1 cellular context compared by ENCODE assay signal in genomic region chr3:16516695-16517481, GRCh38.
TF ChIP-seq lines count a peak whose summit lies in the region.

No MANE protein-coding gene starts in this region.

TF ChIP-seq in GM12878, 131 proteins besides CTCF, POLR2A, EP300 and RAD21 (continued from another document):
- TF ChIP-seq, protein P1, sequence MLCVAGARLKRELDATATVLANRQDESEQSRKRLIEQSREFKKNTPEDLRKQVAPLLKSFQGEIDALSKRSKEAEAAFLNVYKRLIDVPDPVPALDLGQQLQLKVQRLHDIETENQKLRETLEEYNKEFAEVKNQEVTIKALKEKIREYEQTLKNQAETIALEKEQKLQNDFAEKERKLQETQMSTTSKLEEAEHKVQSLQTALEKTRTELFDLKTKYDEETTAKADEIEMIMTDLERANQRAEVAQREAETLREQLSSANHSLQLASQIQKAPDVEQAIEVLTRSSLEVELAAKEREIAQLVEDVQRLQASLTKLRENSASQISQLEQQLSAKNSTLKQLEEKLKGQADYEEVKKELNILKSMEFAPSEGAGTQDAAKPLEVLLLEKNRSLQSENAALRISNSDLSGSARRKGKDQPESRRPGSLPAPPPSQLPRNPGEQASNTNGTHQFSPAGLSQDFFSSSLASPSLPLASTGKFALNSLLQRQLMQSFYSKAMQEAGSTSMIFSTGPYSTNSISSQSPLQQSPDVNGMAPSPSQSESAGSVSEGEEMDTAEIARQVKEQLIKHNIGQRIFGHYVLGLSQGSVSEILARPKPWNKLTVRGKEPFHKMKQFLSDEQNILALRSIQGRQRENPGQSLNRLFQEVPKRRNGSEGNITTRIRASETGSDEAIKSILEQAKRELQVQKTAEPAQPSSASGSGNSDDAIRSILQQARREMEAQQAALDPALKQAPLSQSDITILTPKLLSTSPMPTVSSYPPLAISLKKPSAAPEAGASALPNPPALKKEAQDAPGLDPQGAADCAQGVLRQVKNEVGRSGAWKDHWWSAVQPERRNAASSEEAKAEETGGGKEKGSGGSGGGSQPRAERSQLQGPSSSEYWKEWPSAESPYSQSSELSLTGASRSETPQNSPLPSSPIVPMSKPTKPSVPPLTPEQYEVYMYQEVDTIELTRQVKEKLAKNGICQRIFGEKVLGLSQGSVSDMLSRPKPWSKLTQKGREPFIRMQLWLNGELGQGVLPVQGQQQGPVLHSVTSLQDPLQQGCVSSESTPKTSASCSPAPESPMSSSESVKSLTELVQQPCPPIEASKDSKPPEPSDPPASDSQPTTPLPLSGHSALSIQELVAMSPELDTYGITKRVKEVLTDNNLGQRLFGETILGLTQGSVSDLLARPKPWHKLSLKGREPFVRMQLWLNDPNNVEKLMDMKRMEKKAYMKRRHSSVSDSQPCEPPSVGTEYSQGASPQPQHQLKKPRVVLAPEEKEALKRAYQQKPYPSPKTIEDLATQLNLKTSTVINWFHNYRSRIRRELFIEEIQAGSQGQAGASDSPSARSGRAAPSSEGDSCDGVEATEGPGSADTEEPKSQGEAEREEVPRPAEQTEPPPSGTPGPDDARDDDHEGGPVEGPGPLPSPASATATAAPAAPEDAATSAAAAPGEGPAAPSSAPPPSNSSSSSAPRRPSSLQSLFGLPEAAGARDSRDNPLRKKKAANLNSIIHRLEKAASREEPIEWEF (IDR thresholded peaks at IDR 0.05; ENCODE audit: insufficient replicate concordance, low read depth, low read length) = peak; percentile 98
- TF ChIP-seq MTA3 (IDR thresholded peaks at IDR 0.05; ENCODE audit: borderline replicate concordance, low read length) = no peak
- no peak for TF ChIP-seq NKRF (conservative IDR thresholded peaks at IDR 0.05)
- TF ChIP-seq BCL11A (IDR thresholded peaks at IDR 0.05; ENCODE audit: low read depth, low read length) = no peak
- no peak for TF ChIP-seq SMAD5 (IDR thresholded peaks at IDR 0.05; ENCODE audit: low read depth)
